8 cellular contexts compared by ENCODE assay signal in the genomic region with DNA sequence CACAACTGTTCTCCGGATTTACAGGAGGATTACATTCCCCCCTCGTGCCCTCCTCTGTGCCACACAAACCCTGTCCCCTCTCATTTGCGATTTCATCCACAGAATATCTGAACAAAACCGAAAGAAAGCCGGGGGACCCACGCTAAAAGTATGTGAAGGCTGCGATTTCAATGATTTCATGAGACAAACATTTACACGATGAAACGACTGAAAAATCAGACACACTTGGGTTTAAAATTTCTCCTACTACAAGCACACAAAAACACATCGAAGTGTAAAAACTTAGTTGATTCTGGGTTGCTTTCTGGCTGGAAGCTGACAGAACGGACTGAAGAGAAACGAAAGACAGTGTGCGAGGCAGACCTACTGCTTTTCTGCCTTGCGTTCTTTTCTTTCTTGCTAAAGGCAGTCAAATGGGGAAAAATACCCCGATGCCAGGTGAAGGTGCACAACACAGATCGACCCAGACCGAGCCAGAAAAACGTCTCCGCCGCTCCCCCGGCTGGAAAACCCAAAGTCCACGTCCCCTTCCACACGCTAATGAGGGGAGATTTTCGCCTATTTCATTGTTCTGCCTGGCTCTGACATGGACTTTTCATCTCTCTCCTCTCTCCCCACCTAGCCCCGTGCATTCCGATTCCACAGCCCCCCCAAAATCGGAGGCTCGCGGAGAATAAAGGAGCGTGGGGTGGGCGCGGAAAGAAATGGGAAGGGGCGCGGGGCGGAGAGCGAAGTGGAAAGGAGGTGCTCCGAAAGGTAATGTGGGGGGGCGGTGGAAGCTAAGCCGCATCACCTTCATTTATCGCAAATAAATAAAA. TPM values are rescaled to one million over a fixed set of nuclear protein-coding genes. Genes with fewer than 3 reads are reported as not detected.
A peak's percentile ranks its signal among the peaks of the same experiment; 100 is the strongest.
DNase-seq lines count a peak whose midpoint lies in the region; ATAC-seq and TF ChIP-seq lines count a peak whose summit lies in the region.

No MANE protein-coding gene starts in this region.

- peak; percentile 51 for DNase-seq in activated CD4-positive, alpha-beta T cell treated with anti-CD3 and anti-CD28 coated beads for 36 hours
- no peak for DNase-seq in activated CD4-positive, alpha-beta T cell treated with anti-CD3 and anti-CD28 coated beads, Interleukin-2, amount 50 U/mL, for 1 hour
- peak; percentile 21 for DNase-seq in NCI-H1092 (lab: John Stamatoyannopoulos, UW)
- DNase-seq in activated CD8-positive, alpha-beta memory T cell treated with anti-CD3 and anti-CD28 coated beads, Interleukin-2, amount 10 ng/mL, durations not matched to agents 7 days and 5 days: peak; percentile 48
- peak in 1 of 2 donors; percentile 31 for DNase-seq in upper lobe of left lung

- H3K27ac ChIP-seq in esophagus (ENCODE audit: low read depth in 2 of 2, low read length in 1 of 2) (peak overlapping the region; percentile 96 to 97), muscle layer of duodenum (ENCODE audit: low read length) (peak overlapping the region; percentile 95), upper lobe of left lung (peak overlapping the region; percentile 94 to 98 (median 95))

- intact Hi-C loops in activated CD4-positive, alpha-beta T cell treated with anti-CD3 and anti-CD28 coated beads for 36 hours (cut with DNase I, micrococcal nuclease): loop anchor here (1.0 to 5.0 kb wide), 7 partner anchors 52 to 674 kb away; partner anchors contain the start of genes KDM7A (in 1 of the 2) and TBXAS1 (in 1 of the 2)

- TF ChIP-seq CTCF in upper lobe of left lung (IDR thresholded peaks at IDR 0.05): no peak

- ATAC-seq in activated CD4-positive, alpha-beta T cell treated with anti-CD3 and anti-CD28 coated beads for 36 hours: no peak
- no peak for ATAC-seq in activated CD8-positive, alpha-beta memory T cell treated with anti-CD3 and anti-CD28 coated beads, Interleukin-2, amount 10 ng/mL, durations not matched to agents 7 days and 5 days
- ATAC-seq in upper lobe of left lung (ENCODE audit: low FRiP score in 2 of 2) (peak in 1 of 2 donors; percentile 39), GM21786 (IDR thresholded peaks at IDR 0.05; ENCODE audit: unreplicated experiment) (no peak)

- no peaks in the 10 kb centered on the region for H3K9me3 Mint-ChIP-seq in activated CD4-positive, alpha-beta T cell treated with anti-CD3 and anti-CD28 coated beads for 36 hours (ENCODE audit: low read depth)
- no peaks in the 10 kb centered on the region for H3K9me3 Mint-ChIP-seq in activated CD8-positive, alpha-beta memory T cell treated with anti-CD3 and anti-CD28 coated beads, Interleukin-2, amount 10 ng/mL, durations not matched to agents 7 days and 5 days (ENCODE audit: low read depth)

- peak overlapping the region; percentile 83 for H3K4me3 Mint-ChIP-seq in activated CD4-positive, alpha-beta T cell treated with anti-CD3 and anti-CD28 coated beads for 36 hours
- H3K4me3 Mint-ChIP-seq in activated CD8-positive, alpha-beta memory T cell treated with anti-CD3 and anti-CD28 coated beads, Interleukin-2, amount 10 ng/mL, durations not matched to agents 7 days and 5 days: peak overlapping the region; percentile 90

- H3K27me3 ChIP-seq in esophagus (ENCODE audit: control insufficient read depth in 1 of 2, insufficient read depth in 2 of 2, low read length in 2 of 2) (no peaks in the 10 kb centered on the region), muscle layer of duodenum (ENCODE audit: low read depth, low read length) (no peaks in the 10 kb centered on the region), upper lobe of left lung (no peaks in the 10 kb centered on the region)

- no peaks in the 10 kb centered on the region for H3K9me3 ChIP-seq in esophagus (ENCODE audit: control insufficient read depth in 2 of 2, insufficient read depth in 1 of 2, low read depth in 1 of 2, low read length in 1 of 2)
- H3K9me3 ChIP-seq in muscle layer of duodenum (ENCODE audit: control insufficient read depth in 1 of 2, low read length in 2 of 2): no peaks in the 10 kb centered on the region
- no peaks in the 10 kb centered on the region for H3K9me3 ChIP-seq in upper lobe of left lung

- H3K36me3 ChIP-seq in esophagus (ENCODE audit: control insufficient read depth in 2 of 2, insufficient read depth in 2 of 2, low read length in 1 of 2) (no peaks in the 10 kb centered on the region), muscle layer of duodenum (ENCODE audit: control insufficient read depth in 1 of 2, insufficient read depth in 2 of 2, low read length in 2 of 2) (peaks cover 0 to 8% of the 10 kb centered on the region in 2 donors), upper lobe of left lung (no peaks in the 10 kb centered on the region)

- TF ChIP-seq POLR2A in upper lobe of left lung (IDR thresholded peaks at IDR 0.05): peak in 1 of 4 donors; percentile 38

- H3K27ac Mint-ChIP-seq in activated CD4-positive, alpha-beta T cell treated with anti-CD3 and anti-CD28 coated beads for 36 hours: peak overlapping the region; percentile 93
- peak overlapping the region; percentile 97 for H3K27ac Mint-ChIP-seq in activated CD8-positive, alpha-beta memory T cell treated with anti-CD3 and anti-CD28 coated beads, Interleukin-2, amount 10 ng/mL, durations not matched to agents 7 days and 5 days

- peaks cover 8% of the 10 kb centered on the region for H3K36me3 Mint-ChIP-seq in activated CD4-positive, alpha-beta T cell treated with anti-CD3 and anti-CD28 coated beads for 36 hours (ENCODE audit: low read depth)
- peaks cover 5% of the 10 kb centered on the region for H3K36me3 Mint-ChIP-seq in activated CD8-positive, alpha-beta memory T cell treated with anti-CD3 and anti-CD28 coated beads, Interleukin-2, amount 10 ng/mL, durations not matched to agents 7 days and 5 days

- POLR2A ChIA-PET in activated CD4-positive, alpha-beta T cell treated with anti-CD3 and anti-CD28 coated beads for 36 hours (lab: Charles Lee): interaction anchor here (0.7 to 1.0 kb wide), 2 partner anchors 53 to 96 kb away, joined by 3 read pairs; no protein-coding TSS in a partner anchor

- CTCF ChIA-PET in activated CD4-positive, alpha-beta T cell treated with anti-CD3 and anti-CD28 coated beads for 36 hours (lab: Charles Lee): interaction anchor here (0.8 to 3.9 kb wide), 3 partner anchors 49 to 226 kb away, joined by 3 to 22 read pairs (median 3); no protein-coding TSS in a partner anchor
- CTCF ChIA-PET in activated CD8-positive, alpha-beta memory T cell treated with anti-CD3 and anti-CD28 coated beads, Interleukin-2, amount 10 ng/mL, durations not matched to agents 7 days and 5 days (lab: Charles Lee): interaction anchor here (0.7 to 1.5 kb wide), 4 partner anchors 8 to 226 kb away, joined by 3 to 5 read pairs (median 4); no protein-coding TSS in a partner anchor

- WGBS in esophagus, 2 donors: 0 to 1% methylated on average over 39 to 40 of the region's 40 CpGs
- WGBS in upper lobe of left lung, 2 donors: 0 to 1% methylated on average over 40 of the region's 40 CpGs

- H3K4me1 ChIP-seq in esophagus (ENCODE audit: control insufficient read depth in 2 of 2, insufficient read depth in 2 of 2, low read length in 1 of 2) (peaks cover 0 to 7% of the 10 kb centered on the region in 2 donors), muscle layer of duodenum (ENCODE audit: control insufficient read depth in 1 of 2, insufficient read depth in 2 of 2, low read length in 2 of 2) (peaks cover 10 to 14% of the 10 kb centered on the region in 2 donors), upper lobe of left lung (peaks cover 34 to 47% (median 42%) of the 10 kb centered on the region in 4 donors)

- peaks cover 52% of the 10 kb centered on the region for H3K4me1 Mint-ChIP-seq in activated CD4-positive, alpha-beta T cell treated with anti-CD3 and anti-CD28 coated beads for 36 hours
- H3K4me1 Mint-ChIP-seq in activated CD8-positive, alpha-beta memory T cell treated with anti-CD3 and anti-CD28 coated beads, Interleukin-2, amount 10 ng/mL, durations not matched to agents 7 days and 5 days: peaks cover 45% of the 10 kb centered on the region

- H3K4me3 ChIP-seq in esophagus (ENCODE audit: low read depth in 1 of 2, low read length in 2 of 2): peak overlapping the region; percentile 67 to 98
- H3K4me3 ChIP-seq in muscle layer of duodenum (ENCODE audit: low read depth in 1 of 2, low read length in 2 of 2): peak overlapping the region; percentile 82 to 96
- H3K4me3 ChIP-seq in upper lobe of left lung: peak overlapping the region; percentile 65 to 93 (median 78)

- TF ChIP-seq EP300 in upper lobe of left lung (IDR thresholded peaks at IDR 0.05): no peak

- H3K27me3 Mint-ChIP-seq in activated CD4-positive, alpha-beta T cell treated with anti-CD3 and anti-CD28 coated beads for 36 hours: peaks cover 11% of the 10 kb centered on the region
- peaks cover 22% of the 10 kb centered on the region for H3K27me3 Mint-ChIP-seq in activated CD8-positive, alpha-beta memory T cell treated with anti-CD3 and anti-CD28 coated beads, Interleukin-2, amount 10 ng/mL, durations not matched to agents 7 days and 5 days

RNA-seq across cellular contexts. Expression of gene HIPK2, which starts 1.1 kb away (rescaled TPM):
- 10 to 100 TPM; 23.9 to 36.2 TPM for total RNA-seq in activated CD4-positive, alpha-beta T cell treated with anti-CD3 and anti-CD28 coated beads for 36 hours
- 10 to 100 TPM; 20.2 to 21.4 TPM for total RNA-seq in activated CD8-positive, alpha-beta memory T cell treated with anti-CD3 and anti-CD28 coated beads, Interleukin-2, amount 10 ng/mL, durations not matched to agents 7 days and 5 days
- polyA plus RNA-seq in esophagus: 1 to 10 TPM; 4.2 to 7.8 TPM
- 10 to 100 TPM; 38.6 to 59.6 (median 45.9) TPM for total RNA-seq in upper lobe of left lung

RNA-seq across cellular contexts. Expression of gene TBXAS1, which starts 52.4 kb away (rescaled TPM):
- total RNA-seq in activated CD4-positive, alpha-beta T cell treated with anti-CD3 and anti-CD28 coated beads for 36 hours: 1 to 10 TPM; 3.6 to 5.1 TPM
- 1 to 10 TPM; 1.7 to 3.9 TPM for total RNA-seq in activated CD8-positive, alpha-beta memory T cell treated with anti-CD3 and anti-CD28 coated beads, Interleukin-2, amount 10 ng/mL, durations not matched to agents 7 days and 5 days
- polyA plus RNA-seq in esophagus: 10 to 100 TPM in 1 of 2 donors, 1 to 10 TPM in 1; 5.9 to 10.7 TPM
- total RNA-seq in upper lobe of left lung: 100 to 1,000 TPM in 2 of 6 donors, 10 to 100 TPM in 4; 62.8 to 317 (median 85.6) TPM

Comparison
In these comparisons a context has a peak if more than half of its experiments do, and no peak if none do; other contexts are left out.
1. RNA of gene TBXAS1, which starts 52.4 kb away (total RNA-seq): 62.8 to 317 TPM in upper lobe of left lung; 3.6 to 5.1 TPM in activated CD4-positive, alpha-beta T cell treated with anti-CD3 and anti-CD28 coated beads for 36 hours and 1.7 to 3.9 TPM in activated CD8-positive, alpha-beta memory T cell treated with anti-CD3 and anti-CD28 coated beads, Interleukin-2, amount 10 ng/mL, durations not matched to agents 7 days and 5 days; every median in the first group is over 10 times any median in the second.
2. Peak in every context shown above with its lines, with median percentiles within 50 percentile points of each other: H3K27ac ChIP-seq and H3K4me3 ChIP-seq.